21 cellular contexts compared by ENCODE assay signal in genomic region chr19:16257509-16258002, GRCh38. TPM values are rescaled to one million over a fixed set of nuclear protein-coding genes. Genes with fewer than 3 reads are reported as not detected.
DNase-seq lines count a peak whose midpoint lies in the region; ATAC-seq, FAIRE-seq and TF ChIP-seq lines count a peak whose summit lies in the region.
"Had no signal": no experiment of that assay in that cellular context is flagged by ENCODE, and none has a peak within 500 bp of the region (broad histone marks: within the 10 kb centered on the region; RNA-seq: fewer than 3 reads in every experiment).

No MANE protein-coding gene starts in this region.

- intact Hi-C loops in activated CD4-positive, alpha-beta memory T cell treated with anti-CD3 and anti-CD28 coated beads for 36 hours (cut with micrococcal nuclease) = no loop called here
- intact Hi-C loops in activated B cell treated with CpG ODN at 0.5 μM for 24 hours (cut with micrococcal nuclease) = no loop called here

- peaks cover 3% of the 10 kb centered on the region for H3K27me3 Mint-ChIP-seq in activated CD4-positive, alpha-beta memory T cell treated with anti-CD3 and anti-CD28 coated beads, Interleukin-2, amount 10 ng/mL, durations not matched to agents 7 days and 5 days
- peaks cover 4% of the 10 kb centered on the region for H3K27me3 Mint-ChIP-seq in activated CD4-positive, alpha-beta memory T cell treated with anti-CD3 and anti-CD28 coated beads for 36 hours
- H3K27me3 Mint-ChIP-seq in activated B cell treated with CpG ODN at 0.5 μM for 24 hours = no peaks in the 10 kb centered on the region
- no peaks in the 10 kb centered on the region for H3K27me3 Mint-ChIP-seq in memory B cell
- H3K27me3 Mint-ChIP-seq: central memory CD8-positive, alpha-beta T cell; effector memory CD8-positive, alpha-beta T cell had no signal

- H3K36me3 ChIP-seq in thoracic aorta = no peaks in the 10 kb centered on the region
- H3K36me3 ChIP-seq: BE2C had no signal

- H3K36me3 Mint-ChIP-seq in activated CD4-positive, alpha-beta memory T cell treated with anti-CD3 and anti-CD28 coated beads, Interleukin-2, amount 10 ng/mL, durations not matched to agents 7 days and 5 days (ENCODE audit: low read depth) = peaks cover 4% of the 10 kb centered on the region
- H3K36me3 Mint-ChIP-seq in activated CD4-positive, alpha-beta memory T cell treated with anti-CD3 and anti-CD28 coated beads for 36 hours = no peaks in the 10 kb centered on the region
- H3K36me3 Mint-ChIP-seq in activated B cell treated with CpG ODN at 0.5 μM for 24 hours (ENCODE audit: low read depth) (no peaks in the 10 kb centered on the region), memory B cell (peaks cover 3% of the 10 kb centered on the region)

- peaks cover 63% of the 10 kb centered on the region for H3K4me1 Mint-ChIP-seq in activated CD4-positive, alpha-beta memory T cell treated with anti-CD3 and anti-CD28 coated beads, Interleukin-2, amount 10 ng/mL, durations not matched to agents 7 days and 5 days
- H3K4me1 Mint-ChIP-seq in activated CD4-positive, alpha-beta memory T cell treated with anti-CD3 and anti-CD28 coated beads for 36 hours (ENCODE audit: low read depth) = peaks cover 21% of the 10 kb centered on the region
- peaks cover 74% of the 10 kb centered on the region for H3K4me1 Mint-ChIP-seq in activated B cell treated with CpG ODN at 0.5 μM for 24 hours
- peaks cover 38% of the 10 kb centered on the region for H3K4me1 Mint-ChIP-seq in memory B cell

- ATAC-seq in activated B cell treated with CpG ODN at 0.5 μM for 24 hours (ENCODE audit: low read depth) (no peak), memory B cell (ENCODE audit: low read depth) (no peak), thoracic aorta (ENCODE audit: insufficient number of reproducible peaks, low FRiP score, low read depth) (no peak), HG03378 (IDR thresholded peaks at IDR 0.05; ENCODE audit: unreplicated experiment) (no peak)

- H3K9me3 Mint-ChIP-seq in activated CD4-positive, alpha-beta memory T cell treated with anti-CD3 and anti-CD28 coated beads, Interleukin-2, amount 10 ng/mL, durations not matched to agents 7 days and 5 days = peaks cover 4% of the 10 kb centered on the region
- no peaks in the 10 kb centered on the region for H3K9me3 Mint-ChIP-seq in activated CD4-positive, alpha-beta memory T cell treated with anti-CD3 and anti-CD28 coated beads for 36 hours
- H3K9me3 Mint-ChIP-seq in activated B cell treated with CpG ODN at 0.5 μM for 24 hours = peaks cover 3% of the 10 kb centered on the region
- H3K9me3 Mint-ChIP-seq in memory B cell = peaks cover 3% of the 10 kb centered on the region
- H3K9me3 Mint-ChIP-seq: central memory CD8-positive, alpha-beta T cell; effector memory CD8-positive, alpha-beta T cell had no signal

- no peak overlapping the region for H3K4me3 Mint-ChIP-seq in activated CD4-positive, alpha-beta memory T cell treated with anti-CD3 and anti-CD28 coated beads, Interleukin-2, amount 10 ng/mL, durations not matched to agents 7 days and 5 days
- H3K4me3 Mint-ChIP-seq in activated CD4-positive, alpha-beta memory T cell treated with anti-CD3 and anti-CD28 coated beads for 36 hours = no peak overlapping the region
- H3K4me3 Mint-ChIP-seq in activated B cell treated with CpG ODN at 0.5 μM for 24 hours (no peak overlapping the region), memory B cell (peak overlapping the region; percentile 40)

- POLR2A ChIA-PET in activated CD4-positive, alpha-beta memory T cell treated with anti-CD3 and anti-CD28 coated beads, Interleukin-2, amount 10 ng/mL, durations not matched to agents 7 days and 5 days (lab: Charles Lee) = interaction anchor here (7.4 to 9.6 kb wide), 2 partner anchors 68 to 72 kb away, joined by 53 to 68 read pairs; partner anchors contain the start of gene KLF2
- POLR2A ChIA-PET in activated CD4-positive, alpha-beta memory T cell treated with anti-CD3 and anti-CD28 coated beads for 36 hours (lab: Charles Lee) = no interaction called here
- POLR2A ChIA-PET in activated B cell treated with CpG ODN at 0.5 μM for 24 hours (lab: Charles Lee) = interaction anchor here (0.6 to 14.3 kb wide), 13 partner anchors 12 to 237 kb away, joined by 3 to 445 read pairs (median 4); partner anchors contain the start of genes FAM32A and KLF2

- H3K4me3 ChIP-seq in thoracic aorta = no peak overlapping the region

- no peak for FAIRE-seq in HTR-8/SVneo (lab: Jason Lieb, UNC)
- FAIRE-seq: D721Med had no signal

- H3K27me3 ChIP-seq in thoracic aorta (replicated peaks; ENCODE audit: insufficient read depth) = no peaks in the 10 kb centered on the region
- H3K27me3 ChIP-seq: BE2C had no signal

- no peaks in the 10 kb centered on the region for H3K9me3 ChIP-seq in thoracic aorta
- H3K9me3 ChIP-seq: BE2C had no signal

- CTCF ChIA-PET in activated CD4-positive, alpha-beta memory T cell treated with anti-CD3 and anti-CD28 coated beads, Interleukin-2, amount 10 ng/mL, durations not matched to agents 7 days and 5 days (lab: Charles Lee) = no interaction called here
- CTCF ChIA-PET in activated CD4-positive, alpha-beta memory T cell treated with anti-CD3 and anti-CD28 coated beads for 36 hours (lab: Charles Lee) = interaction anchor here (1.1 to 1.3 kb wide), 3 partner anchors 9 to 125 kb away, joined by 3 read pairs; no protein-coding TSS in a partner anchor
- CTCF ChIA-PET in activated B cell treated with CpG ODN at 0.5 μM for 24 hours (lab: Charles Lee) = interaction anchor here (1.0 to 3.6 kb wide), 4 partner anchors 10 to 125 kb away, joined by 3 to 23 read pairs (median 9); partner anchors contain the start of gene KLF2

- H3K27ac Mint-ChIP-seq in activated CD4-positive, alpha-beta memory T cell treated with anti-CD3 and anti-CD28 coated beads, Interleukin-2, amount 10 ng/mL, durations not matched to agents 7 days and 5 days = peak overlapping the region; percentile 40
- H3K27ac Mint-ChIP-seq in activated CD4-positive, alpha-beta memory T cell treated with anti-CD3 and anti-CD28 coated beads for 36 hours = no peak overlapping the region
- H3K27ac Mint-ChIP-seq in activated B cell treated with CpG ODN at 0.5 μM for 24 hours (peak overlapping the region; percentile 42), memory B cell (peak overlapping the region; percentile 54)
- H3K27ac Mint-ChIP-seq: natural killer cell treated with Interleukin-12 subunit alpha and Interleukin-12 subunit beta and Interleukin-15 and Interleukin-18, amount 100 ng/mL, for 72 hours had no signal

- H3K4me1 ChIP-seq in thoracic aorta (ENCODE audit: control insufficient read depth in 1 of 2, low read depth in 2 of 2) = peaks cover 8 to 23% of the 10 kb centered on the region in 2 donors
- H3K4me1 ChIP-seq: BE2C had no signal

- no peak for TF ChIP-seq CTCF in activated B cell treated with CpG ODN at 0.5 μM for 24 hours (IDR thresholded peaks at IDR 0.05)
- no peak for TF ChIP-seq CTCF in thoracic aorta (IDR thresholded peaks at IDR 0.05)

- no peak for DNase-seq in activated CD4-positive, alpha-beta memory T cell treated with anti-CD3 and anti-CD28 coated beads, Interleukin-2, amount 10 ng/mL, durations not matched to agents 7 days and 5 days
- DNase-seq in activated CD4-positive, alpha-beta memory T cell treated with anti-CD3 and anti-CD28 coated beads for 36 hours = no peak
- DNase-seq in activated B cell treated with CpG ODN at 0.5 μM for 24 hours = no peak
- no peak for DNase-seq in memory B cell (ENCODE audit: low spot score in 2 of 2)
- DNase-seq in thoracic aorta (ENCODE audit: low spot score) = no peak
- DNase-seq in HTR-8/SVneo (ENCODE audit: insufficient read length, low spot score) = no peak
- DNase-seq in stimulated activated CD4-positive, alpha-beta T cell treated with anti-CD3 and anti-CD28 coated beads, Interleukin-2, amount 100 ng/mL, for 24 hours = no peak
- DNase-seq: activated CD4-positive, alpha-beta T cell treated with anti-CD3 and anti-CD28 coated beads, Interleukin-2, amount 50 U/mL, for 4 hours; activated T-cell treated with anti-CD3 and anti-CD28 coated beads for 4 hours; BE2C; Karpas-422; mesendoderm; NCI-H1105 treated with DMSO at 0.1 percent for 48 hours; NCI-H510A; posterior cingulate gyrus; RPMI8226 had no signal

- peak overlapping the region; percentile 3 to 71 for H3K27ac ChIP-seq in thoracic aorta

RNA-seq across cellular contexts. Expression of gene AP1M1, which starts 59.8 kb away (rescaled TPM):
- 100 to 1,000 TPM; 131 to 151 TPM for total RNA-seq in activated CD4-positive, alpha-beta memory T cell treated with anti-CD3 and anti-CD28 coated beads, Interleukin-2, amount 10 ng/mL, durations not matched to agents 7 days and 5 days
- 100 to 1,000 TPM; 100 to 113 TPM for total RNA-seq in activated CD4-positive, alpha-beta memory T cell treated with anti-CD3 and anti-CD28 coated beads for 36 hours
- total RNA-seq in activated B cell treated with CpG ODN at 0.5 μM for 24 hours (82.6 and 87.5 TPM in 2 replicates), thoracic aorta (100 to 1,000 TPM in 1 of 2 donors, 10 to 100 TPM in 1; 77.5 to 121 TPM)
